In the genomic region with DNA sequence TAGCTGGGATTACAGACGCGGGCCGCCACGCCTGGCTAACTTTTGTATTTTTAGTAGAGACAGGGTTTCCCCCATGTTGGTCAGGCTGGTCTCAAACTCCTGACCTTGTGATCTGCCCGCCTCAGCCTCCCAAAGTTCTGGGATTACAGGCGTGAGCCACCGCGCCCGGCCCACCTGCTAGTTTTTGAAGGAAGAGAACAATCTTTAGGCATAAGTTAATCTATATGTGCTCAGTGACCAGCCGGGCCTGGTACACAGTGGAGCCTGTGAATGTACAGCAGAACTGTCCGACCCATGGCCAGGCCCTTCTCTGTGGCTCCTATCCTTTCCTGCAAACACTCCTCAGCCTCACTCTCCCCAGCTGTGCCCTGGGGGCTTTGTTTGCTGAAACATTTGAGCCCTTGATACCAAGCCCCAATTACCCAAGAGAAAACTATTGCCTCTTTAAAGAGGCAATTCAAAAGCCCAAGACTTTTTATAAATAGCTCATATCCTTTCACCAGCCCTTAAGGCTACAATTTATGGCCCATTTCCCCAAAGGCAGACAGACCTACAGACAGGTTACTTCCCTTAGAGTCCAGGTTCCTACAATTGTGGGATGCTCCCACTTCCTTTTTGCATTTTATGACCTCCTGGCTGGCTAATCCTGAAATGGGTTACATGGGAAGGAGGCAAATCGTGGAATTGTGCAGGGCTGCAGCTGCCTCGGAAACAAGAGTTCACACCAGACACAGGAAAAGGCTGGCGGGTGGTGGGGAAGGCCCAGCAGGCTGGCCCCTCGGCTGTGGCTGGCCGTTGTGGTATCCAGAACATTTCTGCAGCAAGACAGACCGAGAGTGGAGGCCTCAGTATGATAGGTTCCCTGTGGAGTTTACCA, we compare ENCODE assay signal across 11 cellular contexts. TPM values are rescaled to one million over a fixed set of nuclear protein-coding genes. Genes with fewer than 3 reads are reported as not detected.
DNase-seq lines count a peak whose midpoint lies in the region; ATAC-seq and TF ChIP-seq lines count a peak whose summit lies in the region.
"Had no signal": no experiment of that assay in that cellular context is flagged by ENCODE, and none has a peak within 500 bp of the region (broad histone marks: within the 10 kb centered on the region; RNA-seq: fewer than 3 reads in every experiment).

No MANE protein-coding gene starts in this region.

- no peaks in the 10 kb centered on the region for H3K36me3 ChIP-seq in parathyroid adenoma (ENCODE audit: control insufficient read depth, insufficient read depth, low read length)

- peak overlapping the region in 4 of 5 experiments; percentile 46 to 85 (median 68) for H3K27ac Mint-ChIP-seq in brain

- no peaks in the 10 kb centered on the region for H3K36me3 Mint-ChIP-seq in brain

- no peaks in the 10 kb centered on the region for H3K9me3 ChIP-seq in parathyroid adenoma (ENCODE audit: control insufficient read depth, low read length)

- H2AFZ ChIP-seq in parathyroid adenoma = peak overlapping the region; percentile 17

- H3K27me3 ChIP-seq in parathyroid adenoma (ENCODE audit: control insufficient read depth, insufficient read depth, low read length) = no peaks in the 10 kb centered on the region

- no peak overlapping the region for H3K4me2 ChIP-seq in parathyroid adenoma (ENCODE audit: low read length)

- peak overlapping the region; percentile 11 for H3K27ac ChIP-seq in parathyroid adenoma

- peak; percentile 82 for ATAC-seq in GM19395 (IDR thresholded peaks at IDR 0.05; ENCODE audit: unreplicated experiment)
- peak; percentile 47 for ATAC-seq in HG02938 (IDR thresholded peaks at IDR 0.05; ENCODE audit: unreplicated experiment)
- ATAC-seq in GM18520 (IDR thresholded peaks at IDR 0.05; ENCODE audit: unreplicated experiment) = no peak

- peak overlapping the region in 1 of 5 experiments; percentile 17 for H3K4me3 Mint-ChIP-seq in brain

- no peaks in the 10 kb centered on the region for H3K79me2 ChIP-seq in parathyroid adenoma

- H3K4me3 ChIP-seq in parathyroid adenoma (ENCODE audit: low read depth, low read length) = no peak overlapping the region

- TF ChIP-seq CTCF in brain (conservative IDR thresholded peaks at IDR 0.05) (no peak), parathyroid adenoma (IDR thresholded peaks at IDR 0.05) (no peak)

- peaks cover 0 to 11% (median 0%) of the 10 kb centered on the region in 5 experiments for H3K9me3 Mint-ChIP-seq in brain

- no peak overlapping the region for H3K9ac ChIP-seq in parathyroid adenoma

- no peaks in the 10 kb centered on the region for H3K4me1 ChIP-seq in parathyroid adenoma

- DNase-seq in NCI-H2171 treated with DMSO at 0.1 percent for 48 hours (lab: John Stamatoyannopoulos, UW) (no peak), NAMALWA (ENCODE audit: low spot score) (no peak)
- DNase-seq: activated effector memory CD4-positive, alpha-beta T cell treated with Interleukin-2 at 50 U/mL for 16 hours; EL; NCI-H69; T1000 had no signal

- H3K27me3 Mint-ChIP-seq in brain = no peaks in the 10 kb centered on the region

- peaks cover 22% of the 10 kb centered on the region for H3K4me1 Mint-ChIP-seq in brain

RNA-seq across cellular contexts. Expression of gene SPRY4, which starts 37.5 kb away (rescaled TPM):
- 5.3 TPM for polyA plus RNA-seq in brain (ENCODE audit: insufficient read depth, low read depth, low replicate concordance)
